In genomic region chr6:3229566-3230274, GRCh38 we compare ENCODE assay signal across 7 cellular contexts. TPM values are rescaled to one million over a fixed set of nuclear protein-coding genes. Genes with fewer than 3 reads are reported as not detected.
DNase-seq lines count a peak whose midpoint lies in the region; ATAC-seq and TF ChIP-seq lines count a peak whose summit lies in the region.

No MANE protein-coding gene starts in this region.

- peak overlapping the region; percentile 94 for H3K4me3 Mint-ChIP-seq in nephron progenitor cell

- H3K27ac ChIP-seq in GM23248, result no peak overlapping the region
- H3K27ac ChIP-seq in vagina, result no peak overlapping the region

- WGBS in GM23248 (ENCODE audit: low coverage in 1 of 2, low lambda C conversion rate in 2 of 2, missing lambda C conversion rate in 2 of 2), 2 experiments, result 31 to 42% methylated on average over 29 to 31 of the region's 31 CpGs

- no peak for TF ChIP-seq POLR2A in vagina (IDR thresholded peaks at IDR 0.05)

- H3K4me3 ChIP-seq in GM23248 (no peak overlapping the region), vagina (peak overlapping the region in 1 of 2 donors; percentile 48)

- H3K27me3 ChIP-seq in GM23248 (replicated peaks; ENCODE audit: insufficient read depth), result peaks cover 53% of the 10 kb centered on the region
- no peaks in the 10 kb centered on the region for H3K27me3 ChIP-seq in vagina

- in situ Hi-C loops in GM23248 (cut with MboI), result no loop called here

- no peaks in the 10 kb centered on the region for H3K9me3 Mint-ChIP-seq in nephron progenitor cell

- H3K9me2 ChIP-seq in GM23248 (ENCODE audit: insufficient read depth), result no peaks in the 10 kb centered on the region

- H3K79me2 ChIP-seq in GM23248 (ENCODE audit: insufficient read depth), result no peaks in the 10 kb centered on the region

- no peak for TF ChIP-seq CTCF in nephron progenitor cell (IDR thresholded peaks at IDR 0.05)
- no peak for TF ChIP-seq CTCF in vagina (IDR thresholded peaks at IDR 0.05)

- H3K4me1 Mint-ChIP-seq in nephron progenitor cell, result peaks cover 73% of the 10 kb centered on the region

- H3K36me3 Mint-ChIP-seq in nephron progenitor cell (ENCODE audit: low read depth), result peaks cover 9% of the 10 kb centered on the region

- H2AFZ ChIP-seq in GM23248, result no peak overlapping the region

- intact Hi-C loops in vagina (cut with DNase I), result loop anchor here (5.0 kb wide), 1 partner anchor 987 kb away; no protein-coding TSS in a partner anchor

- H3K36me3 ChIP-seq in GM23248 (ENCODE audit: low read depth) (no peaks in the 10 kb centered on the region), vagina (no peaks in the 10 kb centered on the region)

- peak overlapping the region; percentile 57 for H3K27ac Mint-ChIP-seq in nephron progenitor cell

- H3F3A ChIP-seq in GM23248 (ENCODE audit: insufficient read depth), result no peaks in the 10 kb centered on the region

- H3K4me1 ChIP-seq in GM23248 (ENCODE audit: insufficient read depth) (no peaks in the 10 kb centered on the region), vagina (peaks cover 61% of the 10 kb centered on the region)

- DNase-seq in GM23248 (peak; percentile 16), NCI-H2196 treated with DMSO at 0.1 percent for 48 hours (lab: John Stamatoyannopoulos, UW; ENCODE audit: unreplicated experiment) (peak; percentile 34), astrocyte of the hippocampus (ENCODE audit: low read depth, low spot score) (peak; percentile 72), nephron progenitor cell (peak; percentile 67), vagina (ENCODE audit: extremely low spot score in 2 of 2) (no peak)

- no peak overlapping the region for H3K4me2 ChIP-seq in GM23248 (ENCODE audit: unreplicated experiment)

- no peak for ATAC-seq in GM21619 (IDR thresholded peaks at IDR 0.05; ENCODE audit: unreplicated experiment)
- no peak for ATAC-seq in GM21529 (IDR thresholded peaks at IDR 0.05; ENCODE audit: unreplicated experiment)

- no peak overlapping the region for H3K9ac ChIP-seq in GM23248

- H4K20me1 ChIP-seq in GM23248 (ENCODE audit: insufficient read depth), result no peaks in the 10 kb centered on the region

- H3K27me3 Mint-ChIP-seq in nephron progenitor cell (ENCODE audit: low read depth, poor library complexity), result peaks cover 17% of the 10 kb centered on the region

- H3K9me3 ChIP-seq in GM23248 (ENCODE audit: low read depth) (no peaks in the 10 kb centered on the region), vagina (no peaks in the 10 kb centered on the region)

RNA-seq across cellular contexts. Expression of gene TUBB2B, which starts 2.3 kb away (rescaled TPM):
- total RNA-seq in GM23248 (2014; rRNA removed; shearing (Covaris generic)), result 8.5 and 10.4 TPM in 2 replicates
- polyA plus RNA-seq in GM23248 (2016; fragmentation: Nextera tagmentation; extraction: Ambion mirVana), result 8.1 and 9.0 TPM in 2 replicates
- total RNA-seq in vagina, result 6.9 TPM

RNA-seq across cellular contexts. Expression of gene PSMG4, which starts 29.0 kb away (rescaled TPM):
- total RNA-seq in GM23248 (2014; rRNA removed; shearing (Covaris generic)), result 20.0 and 24.5 TPM in 2 replicates
- polyA plus RNA-seq in GM23248 (2016; fragmentation: Nextera tagmentation; extraction: Ambion mirVana), result 46.9 and 47.1 TPM in 2 replicates
- 25.0 TPM for total RNA-seq in vagina

Comparison
In these comparisons a context has a peak if more than half of its experiments do, and no peak if none do; other contexts are left out.
1. DNase-seq: peak in GM23248 (single experiment), NCI-H2196 treated with DMSO at 0.1 percent for 48 hours (single experiment), astrocyte of the hippocampus (single experiment) and nephron progenitor cell (single experiment); none in vagina (0 of 2).